Comparison of ENCODE assay signal across 1 cellular context in genomic region chr1:39633422-39633821, GRCh38.
TF ChIP-seq lines count a peak whose summit lies in the region.

No MANE protein-coding gene starts in this region.

TF ChIP-seq in endothelial cell of umbilical vein, 7 proteins besides CTCF, POLR2A, EP300 and RAD21 (continued from another document):
- TF ChIP-seq EZH2 (IDR thresholded peaks at IDR 0.05; ENCODE audit: borderline replicate concordance, low read depth, low read length, severe bottlenecking): peak; percentile 52
